15 cellular contexts compared by ENCODE assay signal in the genomic region with DNA sequence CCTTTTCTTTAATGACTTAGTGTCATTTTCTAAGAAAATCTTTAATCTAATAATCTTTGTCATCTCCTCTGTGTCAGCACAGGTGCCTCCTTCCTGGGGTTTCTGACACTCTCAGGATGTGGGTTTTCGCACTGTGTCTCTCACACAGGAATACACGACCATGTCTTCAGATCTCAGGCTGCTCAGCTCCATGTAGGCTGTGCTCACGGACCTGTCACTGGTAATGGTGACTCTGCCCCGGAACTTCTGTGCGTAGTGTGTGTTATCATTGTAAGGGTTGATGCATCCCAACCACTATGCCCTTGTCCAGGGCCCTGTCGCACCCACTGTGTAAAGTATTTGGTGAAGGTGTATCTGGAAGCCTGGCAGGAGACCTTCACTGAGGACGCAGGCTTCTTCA.
DNase-seq lines count a peak whose midpoint lies in the region; ATAC-seq and TF ChIP-seq lines count a peak whose summit lies in the region.
"Had no signal": no experiment of that assay in that cellular context is flagged by ENCODE, and none has a peak within 500 bp of the region (broad histone marks: within the 10 kb centered on the region; RNA-seq: fewer than 3 reads in every experiment).

No MANE protein-coding gene starts in this region.

- WGBS in stomach, 5 donors = 47 to 55% (median 48%) methylated on average over 7 of the region's 7 CpGs

- no peak for TF ChIP-seq POLR2A in stomach (IDR thresholded peaks at IDR 0.05)

- peaks cover 0 to 6% (median 0%) of the 10 kb centered on the region in 3 donors for H3K27me3 ChIP-seq in stomach

- H3K9me3 Mint-ChIP-seq in natural killer cell = no peaks in the 10 kb centered on the region
- H3K9me3 Mint-ChIP-seq: stimulated activated naive B cell treated with anti-CD40 and anti-IgM and Interleukin-4, amounts not matched to agents 10 μg/mL and 1 μg/mL and 100 μg/mL, for 72 hours had no signal

- H3K27ac ChIP-seq in stomach = no peak overlapping the region
- H3K27ac ChIP-seq: 22Rv1, VCaP had no signal

- peak overlapping the region; percentile 35 for H3K4me3 Mint-ChIP-seq in natural killer cell
- H3K4me3 Mint-ChIP-seq: stimulated activated naive B cell treated with anti-CD40 and anti-IgM and Interleukin-4, amounts not matched to agents 10 μg/mL and 1 μg/mL and 100 μg/mL, for 72 hours had no signal

- ATAC-seq in natural killer cell = peak; percentile 67 to 75 (median 73)
- no peak for ATAC-seq in GM18511 (IDR thresholded peaks at IDR 0.05; ENCODE audit: unreplicated experiment)
- ATAC-seq: esophagus mucosa; GM12878; HepG2; stimulated activated naive B cell treated with anti-CD40 and anti-IgM and Interleukin-4, amounts not matched to agents 10 μg/mL and 1 μg/mL and 100 μg/mL, for 72 hours had no signal

- peaks cover 25 to 58% of the 10 kb centered on the region in 2 donors for H3K27me3 Mint-ChIP-seq in natural killer cell (ENCODE audit: low read depth in 2 of 2)

- no peak for TF ChIP-seq EP300 in stomach (IDR thresholded peaks at IDR 0.05)

- no peaks in the 10 kb centered on the region for H3K36me3 Mint-ChIP-seq in natural killer cell
- H3K36me3 Mint-ChIP-seq: stimulated activated naive B cell treated with anti-CD40 and anti-IgM and Interleukin-4, amounts not matched to agents 10 μg/mL and 1 μg/mL and 100 μg/mL, for 72 hours had no signal

- TF ChIP-seq CTCF in natural killer cell (IDR thresholded peaks at IDR 0.05) = no peak
- no peak for TF ChIP-seq CTCF in stomach (IDR thresholded peaks at IDR 0.05)

- no peaks in the 10 kb centered on the region for H3K4me1 ChIP-seq in stomach

- H3K36me3 ChIP-seq in stomach = no peaks in the 10 kb centered on the region

- peaks cover 31 to 49% of the 10 kb centered on the region in 2 donors for H3K4me1 Mint-ChIP-seq in natural killer cell

- peak overlapping the region; percentile 66 to 70 for H3K27ac Mint-ChIP-seq in natural killer cell
- H3K27ac Mint-ChIP-seq: stimulated activated naive B cell treated with anti-CD40 and anti-IgM and Interleukin-4, amounts not matched to agents 10 μg/mL and 1 μg/mL and 100 μg/mL, for 72 hours had no signal

- intact Hi-C loops in natural killer cell (cut with micrococcal nuclease) = no loop called here
- intact Hi-C loops in stomach (cut with DNase I; ENCODE audit: low total_unique reads) = no loop called here

- no peaks in the 10 kb centered on the region for H3K9me3 ChIP-seq in stomach

- H3K4me3 ChIP-seq in stomach = no peak overlapping the region
- H3K4me3 ChIP-seq: GM12878 had no signal

- peak; percentile 65 for DNase-seq in NK-92 treated with Interleukin-12 subunit alpha and Interleukin-12 subunit beta, amount 100 ng/mL, for 24 hours (lab: John Stamatoyannopoulos, UW)
- no peak for DNase-seq in NK-92 (lab: John Stamatoyannopoulos, UW; ENCODE audit: unreplicated experiment)
- peak; percentile 58 for DNase-seq in activated T-helper 1 cell treated with Interleukin-2 at 50 U/mL for 16 hours (ENCODE audit: low read depth)
- DNase-seq in natural killer cell = no peak
- DNase-seq in stomach = peak; percentile 32
- DNase-seq in SIG-M5 treated with dmso at 0.1 percent for 504 hours (lab: John Stamatoyannopoulos, UW; ENCODE audit: unreplicated experiment) = no peak
- no peak for DNase-seq in glomerular visceral epithelial cell (ENCODE audit: extremely low spot score)
- DNase-seq: NCI-H2029; stimulated activated naive B cell treated with anti-CD40 and anti-IgM and Interleukin-4, amounts not matched to agents 10 μg/mL and 1 μg/mL and 100 μg/mL, for 72 hours had no signal

Comparison
In these comparisons a context has a peak if more than half of its experiments do, and no peak if none do; other contexts are left out.
1. DNase-seq: peak in NK-92 treated with Interleukin-12 subunit alpha and Interleukin-12 subunit beta, amount 100 ng/mL, for 24 hours (single experiment), activated T-helper 1 cell treated with Interleukin-2 at 50 U/mL for 16 hours (single experiment) and stomach (single experiment); none in NK-92 (single experiment), natural killer cell (single experiment), SIG-M5 treated with dmso at 0.1 percent for 504 hours (single experiment) and glomerular visceral epithelial cell (single experiment).